ENCODE assay signal across 8 cellular contexts in genomic region chr12:6904280-6905276, GRCh38. TPM values are rescaled to one million over a fixed set of nuclear protein-coding genes. Genes with fewer than 3 reads are reported as not detected.
DNase-seq lines count a peak whose midpoint lies in the region; ATAC-seq and TF ChIP-seq lines count a peak whose summit lies in the region.

Gene LRRC23, plus strand, starts transcription at chr12:6904822. Its CDS starts 812 bp downstream, at chr12:6905634.

- TF ChIP-seq CTCF in OCI-LY3 (IDR thresholded peaks at IDR 0.05; ENCODE audit: low read depth, low read length) = no peak
- TF ChIP-seq CTCF in epithelial cell of proximal tubule (conservative IDR thresholded peaks at IDR 0.05; ENCODE audit: low read depth, low read length) = no peak

- H3K36me3 ChIP-seq in OCI-LY3 (replicated peaks; ENCODE audit: low read depth, low read length) = no peaks in the 10 kb centered on the region

- H3K4me1 ChIP-seq in OCI-LY3 (ENCODE audit: low read length) (peaks cover 13% of the 10 kb centered on the region), mononuclear cell (ENCODE audit: insufficient read depth, low read length) (peaks cover 24% of the 10 kb centered on the region)

- H3K9ac ChIP-seq in OCI-LY3 (ENCODE audit: low read length) = peak within 1 kb of the TSS; percentile 72

- H3K27me3 ChIP-seq in OCI-LY3 (ENCODE audit: low read depth, low read length) (no peaks in the 10 kb centered on the region), mononuclear cell (ENCODE audit: insufficient read depth, low read length) (no peaks in the 10 kb centered on the region)

- no peaks in the 10 kb centered on the region for H3K79me2 ChIP-seq in OCI-LY3 (ENCODE audit: low read length)

- H3K9me3 ChIP-seq in OCI-LY3 (ENCODE audit: insufficient read depth, low read length) = no peaks in the 10 kb centered on the region
- no peaks in the 10 kb centered on the region for H3K9me3 ChIP-seq in mononuclear cell (ENCODE audit: low read depth, low read length)

- peak within 1 kb of the TSS; percentile 89 for H3K4me2 ChIP-seq in OCI-LY3 (ENCODE audit: low read length)

- no peak within 1 kb of the TSS for H3K27ac ChIP-seq in OCI-LY3 (ENCODE audit: low read length)

- DNase-seq in DMS 273 (lab: John Stamatoyannopoulos, UW; ENCODE audit: unreplicated experiment) (peak; percentile 96), HuH-7.5 (ENCODE audit: low spot score) (peak; percentile 87), activated T-cell treated with anti-CD3 and anti-CD28 coated beads for 24 hours (ENCODE audit: low read depth) (peak; percentile 95), epithelial cell of proximal tubule (ENCODE audit: low read depth) (peak; percentile 64)
- peak; percentile 95 to 97 for DNase-seq in stimulated activated CD8-positive, alpha-beta memory T cell treated with anti-CD3 and anti-CD28 coated beads, Interleukin-2, amount 100 ng/mL, for 48 hours (ENCODE audit: low read depth in 2 of 2)

- peak; percentile 92 for ATAC-seq in GM21515 (IDR thresholded peaks at IDR 0.05; ENCODE audit: unreplicated experiment)

- H2AFZ ChIP-seq in OCI-LY3 (ENCODE audit: low read depth, low read length) = peak within 1 kb of the TSS; percentile 94

- H4K20me1 ChIP-seq in OCI-LY3 (ENCODE audit: insufficient read depth, low read length) = no peaks in the 10 kb centered on the region

- H3K4me3 ChIP-seq in OCI-LY3 (ENCODE audit: low read length) (peak within 1 kb of the TSS; percentile 88), epithelial cell of proximal tubule (ENCODE audit: low read depth, low read length) (peak within 1 kb of the TSS; percentile 87), mononuclear cell (ENCODE audit: low read length) (peak within 1 kb of the TSS; percentile 56)

RNA-seq across cellular contexts. Expression of gene LRRC23, which starts in this region (rescaled TPM):
- total RNA-seq in epithelial cell of proximal tubule (3.8 and 14.5 TPM in 2 replicates), mononuclear cell (4.3 TPM)
